Comparison of ENCODE assay signal across 11 cellular contexts in the genomic region with DNA sequence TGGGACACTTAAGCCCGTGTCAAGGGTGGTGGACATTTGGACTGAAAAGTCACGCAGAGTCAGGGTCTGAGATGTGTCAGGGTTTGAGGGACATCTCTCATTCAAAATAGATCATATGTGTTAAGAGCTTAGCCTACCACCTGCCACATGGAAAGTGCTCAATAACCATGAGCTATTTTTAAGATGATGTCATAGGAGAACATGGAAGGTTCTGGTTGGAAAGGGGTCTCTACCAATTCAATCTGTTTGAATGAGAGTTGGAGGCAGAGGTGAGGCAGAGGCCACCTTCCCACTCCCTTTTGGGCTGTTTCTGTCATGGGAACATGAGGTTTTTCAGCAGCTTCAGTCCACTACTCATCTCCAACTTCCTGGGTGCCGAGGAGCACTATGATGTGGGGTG.
"Had no signal": no experiment of that assay in that cellular context is flagged by ENCODE, and none has a peak within 500 bp of the region (broad histone marks: within the 10 kb centered on the region; RNA-seq: fewer than 3 reads in every experiment).

No MANE protein-coding gene starts in this region.

- H3K4me1 ChIP-seq: HAP-1 had no signal

- H3K4me3 ChIP-seq: GM23248, GM23338, HAP-1 had no signal

- H3K9me3 ChIP-seq: HAP-1 had no signal

- DNase-seq: GM23248, GOT3, H7, H9, HCEC 1CT, HFFc6 had no signal

- FAIRE-seq: H1, H54 had no signal

- ATAC-seq: GM23338, HCT116 had no signal

- H3K9ac ChIP-seq: GM23248 had no signal

- H3K27ac ChIP-seq: GM23248 had no signal

- H3K36me3 ChIP-seq: HAP-1 had no signal

- H2AFZ ChIP-seq: GM23248, GM23338 had no signal

- H3K4me2 ChIP-seq: GM23338 had no signal
